1 cellular context compared by ENCODE assay signal in genomic region chr1:50369830-50370229, GRCh38.
TF ChIP-seq lines count a peak whose summit lies in the region.

No MANE protein-coding gene starts in this region.

TF ChIP-seq in GM23338, 12 proteins besides CTCF, POLR2A, EP300 and RAD21 (continued from another document):
- TF ChIP-seq ZNF462 (CRISPR knock-in tag; IDR thresholded peaks at IDR 0.05), result no peak
TF ChIP-seq in GM23338: peak in this region for 0.
